In genomic region chr11:120210651-120211521, GRCh38 we compare ENCODE assay signal across 8 cellular contexts. TPM values are rescaled to one million over a fixed set of nuclear protein-coding genes. Genes with fewer than 3 reads are reported as not detected.
DNase-seq lines count a peak whose midpoint lies in the region; ATAC-seq and TF ChIP-seq lines count a peak whose summit lies in the region.

OAF (plus strand) TSS chr11:120211032; CDS start chr11:120211280, 248 bp downstream.

- no peaks in the 10 kb centered on the region for H3K36me3 Mint-ChIP-seq in activated T-helper 2 cell treated with anti-CD3 and anti-CD28 coated beads, Interferon-gamma antibody, Interleukin-2, Interleukin-4, amounts not matched to agents 10 μg/mL and 5 μg/mL and 100 μg/mL, durations not matched to agents 14 hours and 24 hours and 36 hours (ENCODE audit: low read depth)
- H3K36me3 Mint-ChIP-seq in nephron (ENCODE audit: low read depth) = peaks cover 14% of the 10 kb centered on the region

- peak; percentile 76 for ATAC-seq in GM18907 (IDR thresholded peaks at IDR 0.05; ENCODE audit: unreplicated experiment)
- ATAC-seq in HG03175 (IDR thresholded peaks at IDR 0.05; ENCODE audit: unreplicated experiment) = peak; percentile 82
- ATAC-seq in stimulated activated naive CD8-positive, alpha-beta T cell treated with anti-CD3 and anti-CD28 coated beads, Interleukin-15, Interleukin-2, amounts not matched to agents 100 U/mL and 50 U/mL, for 24 hours = peak; percentile 87

- peak within 1 kb of the TSS; percentile 50 for H3K27ac Mint-ChIP-seq in activated T-helper 2 cell treated with anti-CD3 and anti-CD28 coated beads, Interferon-gamma antibody, Interleukin-2, Interleukin-4, amounts not matched to agents 10 μg/mL and 5 μg/mL and 100 μg/mL, durations not matched to agents 14 hours and 24 hours and 36 hours
- H3K27ac Mint-ChIP-seq in nephron = peak within 1 kb of the TSS; percentile 96 to 99 (median 98)

- H3K27me3 Mint-ChIP-seq in activated T-helper 2 cell treated with anti-CD3 and anti-CD28 coated beads, Interferon-gamma antibody, Interleukin-2, Interleukin-4, amounts not matched to agents 10 μg/mL and 5 μg/mL and 100 μg/mL, durations not matched to agents 14 hours and 24 hours and 36 hours (ENCODE audit: low read depth) = peaks cover 61% of the 10 kb centered on the region
- peaks cover 9% of the 10 kb centered on the region for H3K27me3 Mint-ChIP-seq in nephron (ENCODE audit: low read depth)

- in situ Hi-C loops in ACHN (cut with HindIII; ENCODE audit: low pct_ligation_motif_present, low pct_unique_long_range_greater_than_20kb, low sequenced_read_pairs) = no loop called here

- TF ChIP-seq CTCF in fibroblast of pulmonary artery (IDR thresholded peaks at IDR 0.05; ENCODE audit: low read length, missing control alignments) (no peak), nephron (IDR thresholded peaks at IDR 0.05; ENCODE audit: unreplicated experiment in 3 of 3) (peak; percentile 14 to 19 (median 15))

- H3K4me1 Mint-ChIP-seq in activated T-helper 2 cell treated with anti-CD3 and anti-CD28 coated beads, Interferon-gamma antibody, Interleukin-2, Interleukin-4, amounts not matched to agents 10 μg/mL and 5 μg/mL and 100 μg/mL, durations not matched to agents 14 hours and 24 hours and 36 hours (ENCODE audit: low read depth) = peaks cover 8% of the 10 kb centered on the region
- peaks cover 58% of the 10 kb centered on the region for H3K4me1 Mint-ChIP-seq in nephron

- peak; percentile 84 for DNase-seq in ACHN
- peak; percentile 91 for DNase-seq in OCI-M1 (lab: John Stamatoyannopoulos, UW)
- DNase-seq in activated T-helper 2 cell treated with anti-CD3 and anti-CD28 coated beads, Interferon-gamma antibody, Interleukin-2, Interleukin-4, amounts not matched to agents 10 μg/mL and 5 μg/mL and 100 μg/mL, durations not matched to agents 14 hours and 24 hours and 36 hours (ENCODE audit: low spot score) = peak; percentile 65
- DNase-seq in fibroblast of pulmonary artery (ENCODE audit: low read depth) = peak; percentile 85
- peak; percentile 51 for DNase-seq in stimulated activated naive CD8-positive, alpha-beta T cell treated with anti-CD3 and anti-CD28 coated beads, Interleukin-15, Interleukin-2, amounts not matched to agents 100 U/mL and 50 U/mL, for 24 hours

- H3K9me3 Mint-ChIP-seq in activated T-helper 2 cell treated with anti-CD3 and anti-CD28 coated beads, Interferon-gamma antibody, Interleukin-2, Interleukin-4, amounts not matched to agents 10 μg/mL and 5 μg/mL and 100 μg/mL, durations not matched to agents 14 hours and 24 hours and 36 hours = no peaks in the 10 kb centered on the region
- no peaks in the 10 kb centered on the region for H3K9me3 Mint-ChIP-seq in nephron

- H3K4me3 Mint-ChIP-seq in activated T-helper 2 cell treated with anti-CD3 and anti-CD28 coated beads, Interferon-gamma antibody, Interleukin-2, Interleukin-4, amounts not matched to agents 10 μg/mL and 5 μg/mL and 100 μg/mL, durations not matched to agents 14 hours and 24 hours and 36 hours (ENCODE audit: low read depth) = peak within 1 kb of the TSS; percentile 90
- H3K4me3 Mint-ChIP-seq in nephron = peak within 1 kb of the TSS; percentile 99

- peak within 1 kb of the TSS; percentile 74 for H3K4me3 ChIP-seq in fibroblast of pulmonary artery (replicated peaks; ENCODE audit: low read depth, low read length)

- intact Hi-C loops in activated T-helper 2 cell treated with anti-CD3 and anti-CD28 coated beads, Interferon-gamma antibody, Interleukin-2, Interleukin-4, amounts not matched to agents 10 μg/mL and 5 μg/mL and 100 μg/mL, durations not matched to agents 14 hours and 24 hours and 36 hours (cut with micrococcal nuclease) = no loop called here

RNA-seq across cellular contexts. Expression of gene OAF, which starts in this region (rescaled TPM):
- 2.8 and 2.9 TPM in 2 replicates for total RNA-seq in activated T-helper 2 cell treated with anti-CD3 and anti-CD28 coated beads, Interferon-gamma antibody, Interleukin-2, Interleukin-4, amounts not matched to agents 10 μg/mL and 5 μg/mL and 100 μg/mL, durations not matched to agents 14 hours and 24 hours and 36 hours

Comparison
In these comparisons a context has a peak if more than half of its experiments do, and no peak if none do; other contexts are left out.
1. Peak in every context shown above with its lines: DNase-seq, ATAC-seq and H3K4me3 ChIP-seq.